Comparison of ENCODE assay signal across 37 cellular contexts in the genomic region with DNA sequence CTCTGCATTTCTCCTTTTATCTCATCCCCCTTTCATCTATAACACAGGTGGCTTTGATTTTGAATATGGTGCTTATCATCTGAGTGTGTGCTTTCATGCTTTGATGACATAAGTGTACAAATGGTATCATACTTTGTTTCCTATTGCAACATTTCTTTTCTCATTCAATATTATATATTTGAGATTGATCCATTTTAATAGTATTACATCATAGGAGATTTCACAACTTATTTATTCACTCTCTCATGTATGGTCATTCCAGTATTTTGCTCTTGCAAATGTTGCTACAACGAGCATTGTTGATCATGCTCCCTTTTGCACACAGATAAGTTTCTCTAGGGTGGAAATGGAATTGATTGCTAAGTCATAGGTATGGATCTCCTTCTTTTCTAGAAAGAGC.
"Had no signal": no experiment of that assay in that cellular context is flagged by ENCODE, and none has a peak within 500 bp of the region (broad histone marks: within the 10 kb centered on the region; RNA-seq: fewer than 3 reads in every experiment).

No MANE protein-coding gene starts in this region.

- FAIRE-seq: bronchial epithelial cell, TTC549 had no signal

- H3K9me3 Mint-ChIP-seq: activated B cell treated with CpG ODN at 0.5 μM for 24 hours; activated CD4-positive, alpha-beta memory T cell treated with anti-CD3 and anti-CD28 coated beads for 36 hours; activated CD4-positive, alpha-beta T cell treated with anti-CD3 and anti-CD28 coated beads, Interleukin-2, amount 10 ng/mL, durations not matched to agents 24 days and 14 days; activated CD8-positive, alpha-beta T cell treated with anti-CD3 and anti-CD28 coated beads for 36 hours; activated naive CD4-positive, alpha-beta T cell treated with anti-CD3 and anti-CD28 coated beads for 36 hours; activated naive CD4-positive, alpha-beta T cell treated with anti-CD3 and anti-CD28 coated beads, Interleukin-2, amount 50 U/mL, for 72 hours; activated naive CD8-positive, alpha-beta T cell treated with anti-CD3 and anti-CD28 coated beads, Interleukin-2, amount 10 ng/mL, durations not matched to agents 7 days and 5 days; activated naive CD8-positive, alpha-beta T cell treated with anti-CD3 and anti-CD28 coated beads, Interleukin-2, amount 50 U/mL, for 24 hours; activated T-cell treated with anti-CD3 and anti-CD28 coated beads, Interleukin-2, amount 50 U/mL, for 4 hours; activated T-cell treated with anti-CD3 and anti-CD28 coated beads, Interleukin-2, amount 50 U/mL, for 72 hours; activated T-helper 1 cell treated with anti-CD3 and anti-CD28 coated beads, Interleukin-12 subunit alpha, Interleukin-12 subunit beta, Interleukin-2, Interleukin-4 antibody, amounts not matched to agents 30 ng/mL and 10 ng/mL and 1 ng/mL, durations not matched to agents 14 hours and 24 hours and 36 hours; activated T-helper 17 cell treated with anti-CD3 and anti-CD28 coated beads, Interleukin-2, amount 50 U/mL, for 72 hours; brain; central memory CD8-positive, alpha-beta T cell; T-helper 1 cell treated with Interleukin-12 subunit alpha and Interleukin-12 subunit beta and Interleukin-4 antibody, amounts not matched to agents 30 μg/mL and 1 μg/mL, for 36 hours; T-helper 2 cell treated with Interferon-gamma antibody and Interleukin-4, amounts not matched to agents 5 μg/mL and 100 μg/mL, for 36 hours had no signal

- H3K4me3 Mint-ChIP-seq: activated B cell treated with CpG ODN at 0.5 μM for 24 hours; activated CD4-positive, alpha-beta memory T cell treated with anti-CD3 and anti-CD28 coated beads for 36 hours; activated CD4-positive, alpha-beta T cell treated with anti-CD3 and anti-CD28 coated beads, Interleukin-2, amount 10 ng/mL, durations not matched to agents 24 days and 14 days; activated CD8-positive, alpha-beta T cell treated with anti-CD3 and anti-CD28 coated beads for 36 hours; activated naive CD4-positive, alpha-beta T cell treated with anti-CD3 and anti-CD28 coated beads for 36 hours; activated naive CD8-positive, alpha-beta T cell treated with anti-CD3 and anti-CD28 coated beads, Interleukin-2, amount 10 ng/mL, durations not matched to agents 7 days and 5 days; activated naive CD8-positive, alpha-beta T cell treated with anti-CD3 and anti-CD28 coated beads, Interleukin-2, amount 50 U/mL, for 24 hours; activated T-cell treated with anti-CD3 and anti-CD28 coated beads, Interleukin-2, amount 50 U/mL, for 4 hours; activated T-cell treated with anti-CD3 and anti-CD28 coated beads, Interleukin-2, amount 50 U/mL, for 72 hours; activated T-helper 1 cell treated with anti-CD3 and anti-CD28 coated beads, Interleukin-12 subunit alpha, Interleukin-12 subunit beta, Interleukin-2, Interleukin-4 antibody, amounts not matched to agents 30 ng/mL and 10 ng/mL and 1 ng/mL, durations not matched to agents 14 hours and 24 hours and 36 hours; activated T-helper 17 cell treated with anti-CD3 and anti-CD28 coated beads, Interleukin-2, amount 50 U/mL, for 72 hours; brain; central memory CD8-positive, alpha-beta T cell; T-helper 1 cell treated with Interleukin-12 subunit alpha and Interleukin-12 subunit beta and Interleukin-4 antibody, amounts not matched to agents 30 μg/mL and 1 μg/mL, for 36 hours; T-helper 2 cell treated with Interferon-gamma antibody and Interleukin-4, amounts not matched to agents 5 μg/mL and 100 μg/mL, for 36 hours had no signal

- H3K27me3 ChIP-seq: ascending aorta, cardiac muscle cell had no signal

- H3K9me3 ChIP-seq: ascending aorta had no signal

- H3K4me1 ChIP-seq: ascending aorta had no signal

- H3K36me3 ChIP-seq: ascending aorta, cardiac muscle cell had no signal

- H3K27me3 Mint-ChIP-seq: activated B cell treated with CpG ODN at 0.5 μM for 24 hours; activated CD4-positive, alpha-beta T cell treated with anti-CD3 and anti-CD28 coated beads, Interleukin-2, amount 10 ng/mL, durations not matched to agents 24 days and 14 days; activated CD8-positive, alpha-beta T cell treated with anti-CD3 and anti-CD28 coated beads for 36 hours; activated naive CD8-positive, alpha-beta T cell treated with anti-CD3 and anti-CD28 coated beads, Interleukin-2, amount 50 U/mL, for 24 hours had no signal

- H3K27ac ChIP-seq: ascending aorta, cardiac muscle cell, VCaP had no signal

- H3K27ac Mint-ChIP-seq: activated B cell treated with CpG ODN at 0.5 μM for 24 hours; activated CD4-positive, alpha-beta memory T cell treated with anti-CD3 and anti-CD28 coated beads for 36 hours; activated CD4-positive, alpha-beta T cell treated with anti-CD3 and anti-CD28 coated beads, Interleukin-2, amount 10 ng/mL, durations not matched to agents 24 days and 14 days; activated CD8-positive, alpha-beta T cell treated with anti-CD3 and anti-CD28 coated beads for 36 hours; activated naive CD4-positive, alpha-beta T cell treated with anti-CD3 and anti-CD28 coated beads for 36 hours; activated naive CD4-positive, alpha-beta T cell treated with anti-CD3 and anti-CD28 coated beads, Interleukin-2, amount 50 U/mL, for 72 hours; activated naive CD8-positive, alpha-beta T cell treated with anti-CD3 and anti-CD28 coated beads, Interleukin-2, amount 10 ng/mL, durations not matched to agents 7 days and 5 days; activated naive CD8-positive, alpha-beta T cell treated with anti-CD3 and anti-CD28 coated beads, Interleukin-2, amount 50 U/mL, for 24 hours; activated T-cell treated with anti-CD3 and anti-CD28 coated beads, Interleukin-2, amount 50 U/mL, for 72 hours; activated T-helper 1 cell treated with anti-CD3 and anti-CD28 coated beads, Interleukin-12 subunit alpha, Interleukin-12 subunit beta, Interleukin-2, Interleukin-4 antibody, amounts not matched to agents 30 ng/mL and 10 ng/mL and 1 ng/mL, durations not matched to agents 14 hours and 24 hours and 36 hours; activated T-helper 17 cell treated with anti-CD3 and anti-CD28 coated beads, Interleukin-2, amount 50 U/mL, for 72 hours; brain; T-helper 1 cell treated with Interleukin-12 subunit alpha and Interleukin-12 subunit beta and Interleukin-4 antibody, amounts not matched to agents 30 μg/mL and 1 μg/mL, for 36 hours; T-helper 2 cell treated with Interferon-gamma antibody and Interleukin-4, amounts not matched to agents 5 μg/mL and 100 μg/mL, for 36 hours had no signal

- H3K4me3 ChIP-seq: ascending aorta, cardiac muscle cell had no signal

- ATAC-seq: activated CD8-positive, alpha-beta T cell treated with anti-CD3 and anti-CD28 coated beads for 36 hours; activated naive CD4-positive, alpha-beta T cell treated with anti-CD3 and anti-CD28 coated beads, Interleukin-2, amount 50 U/mL, for 72 hours; activated naive CD8-positive, alpha-beta T cell treated with anti-CD3 and anti-CD28 coated beads, Interleukin-2, amount 50 U/mL, for 24 hours; activated T-cell treated with anti-CD3 and anti-CD28 coated beads, Interleukin-2, amount 50 U/mL, for 4 hours; activated T-cell treated with anti-CD3 and anti-CD28 coated beads, Interleukin-2, amount 50 U/mL, for 72 hours; activated T-helper 17 cell treated with anti-CD3 and anti-CD28 coated beads, Interleukin-2, amount 50 U/mL, for 72 hours had no signal

- H3K36me3 Mint-ChIP-seq: activated CD4-positive, alpha-beta memory T cell treated with anti-CD3 and anti-CD28 coated beads for 36 hours; activated naive CD4-positive, alpha-beta T cell treated with anti-CD3 and anti-CD28 coated beads, Interleukin-2, amount 50 U/mL, for 72 hours; activated naive CD8-positive, alpha-beta T cell treated with anti-CD3 and anti-CD28 coated beads, Interleukin-2, amount 10 ng/mL, durations not matched to agents 7 days and 5 days; brain had no signal

- DNase-seq: activated B cell treated with CpG ODN at 0.5 μM for 24 hours; activated CD4-positive, alpha-beta memory T cell treated with anti-CD3 and anti-CD28 coated beads for 36 hours; activated CD4-positive, alpha-beta T cell treated with anti-CD3 and anti-CD28 coated beads for 4 hours; activated CD4-positive, alpha-beta T cell treated with anti-CD3 and anti-CD28 coated beads, Interleukin-2, amount 10 ng/mL, durations not matched to agents 24 days and 14 days; activated CD4-positive, alpha-beta T cell treated with anti-CD3 and anti-CD28 coated beads, Interleukin-2, amount 50 U/mL, for 1 hour; activated CD4-positive, alpha-beta T cell treated with anti-CD3 and anti-CD28 coated beads, Interleukin-2, amount 50 U/mL, for 4 hours; activated CD4-positive, CD25-positive, alpha-beta regulatory T cell treated with anti-CD3 and anti-CD28 coated beads, Interleukin-2, amount 50 U/mL, for 72 hours; activated CD8-positive, alpha-beta memory T cell treated with anti-CD3 and anti-CD28 coated beads, Interleukin-2, amount 50 U/mL, for 4 hours; activated CD8-positive, alpha-beta T cell treated with anti-CD3 and anti-CD28 coated beads for 36 hours; activated effector memory CD4-positive, alpha-beta T cell treated with anti-CD3 and anti-CD28 coated beads, Interleukin-2, amount 50 U/mL, for 16 hours; activated gamma-delta T cell treated with Interleukin-2 at 50 U/mL for 16 hours; activated naive CD4-positive, alpha-beta T cell; activated naive CD4-positive, alpha-beta T cell treated with anti-CD3 and anti-CD28 coated beads for 36 hours; activated naive CD4-positive, alpha-beta T cell treated with anti-CD3 and anti-CD28 coated beads, Interleukin-2, amount 50 U/mL, for 16 hours; activated naive CD8-positive, alpha-beta T cell treated with anti-CD3 and anti-CD28 coated beads, Interleukin-2, amount 10 ng/mL, durations not matched to agents 7 days and 5 days; activated naive CD8-positive, alpha-beta T cell treated with anti-CD3 and anti-CD28 coated beads, Interleukin-2, amount 50 U/mL, for 24 hours; activated T-cell treated with anti-CD3 and anti-CD28 coated beads for 4 hours; activated T-cell treated with anti-CD3 and anti-CD28 coated beads, Interleukin-2, amount 50 U/mL, for 1 hour; activated T-cell treated with anti-CD3 and anti-CD28 coated beads, Interleukin-2, amount 50 U/mL, for 4 hours; activated T-cell treated with anti-CD3 and anti-CD28 coated beads, Interleukin-2, amount 50 U/mL, for 72 hours; amygdala; anterior cingulate cortex; T-helper 1 cell; T-helper 2 cell; T-helper 9 cell had no signal

- H3K4me1 Mint-ChIP-seq: activated B cell treated with CpG ODN at 0.5 μM for 24 hours; activated CD4-positive, alpha-beta T cell treated with anti-CD3 and anti-CD28 coated beads, Interleukin-2, amount 10 ng/mL, durations not matched to agents 24 days and 14 days; activated naive CD8-positive, alpha-beta T cell treated with anti-CD3 and anti-CD28 coated beads, Interleukin-2, amount 10 ng/mL, durations not matched to agents 7 days and 5 days; activated naive CD8-positive, alpha-beta T cell treated with anti-CD3 and anti-CD28 coated beads, Interleukin-2, amount 50 U/mL, for 24 hours; activated T-helper 17 cell treated with anti-CD3 and anti-CD28 coated beads, Interleukin-2, amount 50 U/mL, for 72 hours; central memory CD8-positive, alpha-beta T cell had no signal
